Comparison of ENCODE assay signal across 1 cellular context in genomic region chr7:80087051-80087767, GRCh38.
TF ChIP-seq lines count a peak whose summit lies in the region.

No MANE protein-coding gene starts in this region.

TF ChIP-seq in WTC11, 78 proteins besides CTCF, POLR2A, EP300 and RAD21 (continued from another document):
- TF ChIP-seq, protein P1, sequence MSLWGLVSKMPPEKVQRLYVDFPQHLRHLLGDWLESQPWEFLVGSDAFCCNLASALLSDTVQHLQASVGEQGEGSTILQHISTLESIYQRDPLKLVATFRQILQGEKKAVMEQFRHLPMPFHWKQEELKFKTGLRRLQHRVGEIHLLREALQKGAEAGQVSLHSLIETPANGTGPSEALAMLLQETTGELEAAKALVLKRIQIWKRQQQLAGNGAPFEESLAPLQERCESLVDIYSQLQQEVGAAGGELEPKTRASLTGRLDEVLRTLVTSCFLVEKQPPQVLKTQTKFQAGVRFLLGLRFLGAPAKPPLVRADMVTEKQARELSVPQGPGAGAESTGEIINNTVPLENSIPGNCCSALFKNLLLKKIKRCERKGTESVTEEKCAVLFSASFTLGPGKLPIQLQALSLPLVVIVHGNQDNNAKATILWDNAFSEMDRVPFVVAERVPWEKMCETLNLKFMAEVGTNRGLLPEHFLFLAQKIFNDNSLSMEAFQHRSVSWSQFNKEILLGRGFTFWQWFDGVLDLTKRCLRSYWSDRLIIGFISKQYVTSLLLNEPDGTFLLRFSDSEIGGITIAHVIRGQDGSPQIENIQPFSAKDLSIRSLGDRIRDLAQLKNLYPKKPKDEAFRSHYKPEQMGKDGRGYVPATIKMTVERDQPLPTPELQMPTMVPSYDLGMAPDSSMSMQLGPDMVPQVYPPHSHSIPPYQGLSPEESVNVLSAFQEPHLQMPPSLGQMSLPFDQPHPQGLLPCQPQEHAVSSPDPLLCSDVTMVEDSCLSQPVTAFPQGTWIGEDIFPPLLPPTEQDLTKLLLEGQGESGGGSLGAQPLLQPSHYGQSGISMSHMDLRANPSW (CRISPR knock-in tag; conservative IDR thresholded peaks at IDR 0.05; ENCODE audit: low read depth): no peak
- no peak for TF ChIP-seq RELA (CRISPR knock-in tag; IDR thresholded peaks at IDR 0.05; ENCODE audit: borderline replicate concordance)
